Comparison of ENCODE assay signal across 8 cellular contexts in the genomic region with DNA sequence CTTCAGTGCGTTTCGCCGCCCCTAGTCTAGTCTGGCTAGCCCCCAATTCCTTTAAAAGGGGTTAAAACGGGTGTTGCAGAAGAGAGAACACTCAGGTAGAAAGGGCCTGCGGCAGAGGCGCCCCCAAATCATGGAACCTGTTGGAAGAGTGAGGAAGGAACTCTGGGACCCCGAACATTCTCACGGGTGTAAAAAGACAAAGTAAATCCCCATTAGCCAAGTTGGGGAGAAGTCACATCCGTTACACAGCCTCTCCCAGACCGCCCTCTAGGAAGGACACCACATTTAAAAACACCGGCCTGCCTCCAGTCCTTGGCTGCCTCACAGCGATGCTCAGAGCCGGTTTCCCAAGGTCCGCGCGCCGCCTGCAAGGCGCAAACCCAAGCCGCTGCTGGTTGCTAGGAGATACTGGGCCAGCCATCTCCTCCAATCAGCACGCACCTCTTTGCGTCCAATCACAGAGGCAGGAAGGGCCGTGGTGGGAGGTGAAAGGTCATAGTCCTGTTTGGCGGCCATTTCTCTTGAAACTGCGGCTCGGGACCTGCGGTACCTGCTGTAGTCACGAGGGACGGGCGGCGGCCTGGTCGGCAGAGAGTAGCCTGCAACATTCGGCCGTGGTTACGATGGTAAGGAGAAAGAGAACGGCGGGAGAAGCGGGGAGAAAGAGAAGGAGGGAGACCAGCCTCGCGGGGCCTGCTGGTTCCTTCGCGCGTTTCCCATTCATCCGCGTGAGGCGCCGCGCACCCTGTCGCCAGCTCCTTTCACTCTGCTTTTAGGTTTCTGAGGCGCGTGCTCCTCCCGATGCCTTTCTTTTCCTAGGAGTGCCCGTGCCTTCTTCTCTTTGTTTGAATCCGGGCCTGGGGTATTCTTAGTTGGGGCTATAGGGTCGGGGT.
DNase-seq lines count a peak whose midpoint lies in the region; ATAC-seq and TF ChIP-seq lines count a peak whose summit lies in the region.

Gene SNRPF, plus strand, starts transcription at position 502 of the 893 bp plus-strand sequence. Its CDS starts 122 bp downstream, at position 624.

- no peak for TF ChIP-seq CTCF in astrocyte of the spinal cord (IDR thresholded peaks at IDR 0.05; ENCODE audit: low read depth, low read length)

- peak; percentile 98 for ATAC-seq in GM18517 (IDR thresholded peaks at IDR 0.05; ENCODE audit: unreplicated experiment)
- peak; percentile 99 for ATAC-seq in HG03039 (IDR thresholded peaks at IDR 0.05; ENCODE audit: unreplicated experiment)

- peak; percentile 88 for DNase-seq in 8988T
- peak; percentile 96 to 98 for DNase-seq in NCI-H2081 (lab: John Stamatoyannopoulos, UW)
- peak; percentile 92 for DNase-seq in T1000 (lab: John Stamatoyannopoulos, UW)
- DNase-seq in astrocyte of the spinal cord (ENCODE audit: low read depth, low spot score), result peak; percentile 97
- peak; percentile 92 to 95 for DNase-seq in hippocampal formation (lab: John Stamatoyannopoulos, UW)
- DNase-seq in retina, result peak; percentile 100

- in situ Hi-C loops in astrocyte of the spinal cord (cut with HindIII; ENCODE audit: low sequenced_read_pairs), result no loop called here

- H3K4me3 ChIP-seq in astrocyte of the spinal cord (ENCODE audit: low read depth, low read length), result peak within 1 kb of the TSS; percentile 79

Comparison
In these comparisons a context has a peak if more than half of its experiments do, and no peak if none do; other contexts are left out.
1. Peak in every context shown above with its lines: DNase-seq, ATAC-seq and H3K4me3 ChIP-seq.